ENCODE assay signal across 8 cellular contexts in the genomic region with DNA sequence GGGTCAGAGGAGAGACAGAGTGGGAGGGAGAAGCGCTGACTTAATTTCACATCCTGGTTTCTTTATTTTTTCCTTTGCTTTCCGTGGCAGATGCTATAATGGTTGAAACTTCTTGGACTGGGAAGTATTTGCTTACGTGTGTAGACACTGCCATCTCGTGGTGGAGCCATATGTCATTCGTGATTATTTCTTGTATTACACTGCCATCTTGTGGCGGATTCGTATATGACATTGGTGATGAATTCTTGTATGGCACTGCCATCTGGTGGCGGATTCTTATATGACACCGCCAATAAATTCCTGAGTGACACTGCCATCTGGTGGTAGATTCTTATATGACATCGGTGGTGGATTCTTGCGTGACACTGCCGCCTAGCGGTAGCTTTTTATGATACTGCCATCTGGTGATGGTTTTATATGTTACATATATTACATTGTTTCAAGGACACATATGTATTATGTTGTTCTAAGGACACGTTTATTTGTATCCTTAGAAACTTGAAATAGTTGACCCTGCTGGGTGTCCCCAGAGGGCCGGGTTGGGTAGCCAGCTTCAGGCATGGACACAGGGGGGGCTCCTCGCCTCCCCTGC. TPM values are rescaled to one million over a fixed set of nuclear protein-coding genes. Genes with fewer than 3 reads are reported as not detected.
DNase-seq lines count a peak whose midpoint lies in the region; TF ChIP-seq lines count a peak whose summit lies in the region.

No MANE protein-coding gene starts in this region.

- H3K27me3 Mint-ChIP-seq in T-helper 1 cell treated with Interleukin-12 subunit alpha and Interleukin-12 subunit beta and Interleukin-4 antibody, amounts not matched to agents 30 μg/mL and 1 μg/mL, for 36 hours (ENCODE audit: low read depth): no peaks in the 10 kb centered on the region

- peak; percentile 72 for DNase-seq in EH (ENCODE audit: low read depth)
- peak; percentile 38 for DNase-seq in HCEC 1CT
- DNase-seq in NCI-H128 (lab: John Stamatoyannopoulos, UW; ENCODE audit: unreplicated experiment): peak; percentile 58
- DNase-seq in amniotic epithelial cell (ENCODE audit: low read depth): peak; percentile 73
- DNase-seq in left ventricle myocardium inferior: no peak
- DNase-seq in retinal pigment epithelial cell (ENCODE audit: low read depth): peak; percentile 71
- DNase-seq in GF-D8 (lab: John Stamatoyannopoulos, UW): no peak

- no peak overlapping the region for H3K4me3 Mint-ChIP-seq in T-helper 1 cell treated with Interleukin-12 subunit alpha and Interleukin-12 subunit beta and Interleukin-4 antibody, amounts not matched to agents 30 μg/mL and 1 μg/mL, for 36 hours

- peaks cover 18% of the 10 kb centered on the region for H3K36me3 Mint-ChIP-seq in T-helper 1 cell treated with Interleukin-12 subunit alpha and Interleukin-12 subunit beta and Interleukin-4 antibody, amounts not matched to agents 30 μg/mL and 1 μg/mL, for 36 hours (ENCODE audit: low read depth)

- peaks cover 7% of the 10 kb centered on the region for H3K4me1 Mint-ChIP-seq in T-helper 1 cell treated with Interleukin-12 subunit alpha and Interleukin-12 subunit beta and Interleukin-4 antibody, amounts not matched to agents 30 μg/mL and 1 μg/mL, for 36 hours (ENCODE audit: low read depth)

- no peaks in the 10 kb centered on the region for H3K9me3 ChIP-seq in left ventricle myocardium inferior (replicated peaks)

- H3K27ac ChIP-seq in left ventricle myocardium inferior (replicated peaks): peak overlapping the region; percentile 51

- H3K4me3 ChIP-seq in left ventricle myocardium inferior (no peak overlapping the region), retinal pigment epithelial cell (ENCODE audit: low read length) (no peak overlapping the region)

- TF ChIP-seq CTCF in left ventricle myocardium inferior (IDR thresholded peaks at IDR 0.05; ENCODE audit: borderline replicate concordance) (peak; percentile 96), retinal pigment epithelial cell (conservative IDR thresholded peaks at IDR 0.05; ENCODE audit: low read depth, low read length) (peak; percentile 99)

- peaks cover 35% of the 10 kb centered on the region for H3K4me1 ChIP-seq in left ventricle myocardium inferior

- intact Hi-C loops in left ventricle myocardium inferior (cut with micrococcal nuclease): loop anchor here (5.0 kb wide), 1 partner anchor 122 kb away; no protein-coding TSS in a partner anchor

- H3K27ac Mint-ChIP-seq in T-helper 1 cell treated with Interleukin-12 subunit alpha and Interleukin-12 subunit beta and Interleukin-4 antibody, amounts not matched to agents 30 μg/mL and 1 μg/mL, for 36 hours: peak overlapping the region; percentile 55

- H3K9me3 Mint-ChIP-seq in T-helper 1 cell treated with Interleukin-12 subunit alpha and Interleukin-12 subunit beta and Interleukin-4 antibody, amounts not matched to agents 30 μg/mL and 1 μg/mL, for 36 hours: no peaks in the 10 kb centered on the region

- no peaks in the 10 kb centered on the region for H3K27me3 ChIP-seq in left ventricle myocardium inferior (ENCODE audit: low read depth)

- H3K36me3 ChIP-seq in left ventricle myocardium inferior: peaks cover 14% of the 10 kb centered on the region

RNA-seq across cellular contexts. Expression of gene CLCN4, which starts 37.3 kb away (rescaled TPM):
- total RNA-seq in left ventricle myocardium inferior: 36.1 TPM

Comparison
In these comparisons a context has a peak if more than half of its experiments do, and no peak if none do; other contexts are left out.
1. DNase-seq: peak in EH (single experiment), HCEC 1CT (single experiment), NCI-H128 (single experiment), amniotic epithelial cell (single experiment) and retinal pigment epithelial cell (single experiment); none in left ventricle myocardium inferior (single experiment) and GF-D8 (single experiment).